In genomic region chr4:151228196-151229119, GRCh38 we compare ENCODE assay signal across 12 cellular contexts. TPM values are rescaled to one million over a fixed set of nuclear protein-coding genes. Genes with fewer than 3 reads are reported as not detected.
A peak's percentile ranks its signal among the peaks of the same experiment; 100 is the strongest.
DNase-seq lines count a peak whose midpoint lies in the region; ATAC-seq, FAIRE-seq and TF ChIP-seq lines count a peak whose summit lies in the region.
"Had no signal": no experiment of that assay in that cellular context is flagged by ENCODE, and none has a peak within 500 bp of the region (broad histone marks: within the 10 kb centered on the region; RNA-seq: fewer than 3 reads in every experiment).

No MANE protein-coding gene starts in this region.

- CTCF ChIA-PET in HepG2 (lab: Yijun Ruan, JAX; ENCODE audit: low intra/inter-chr PET ratio, low total read pairs), result no interaction called here

- no peaks in the 10 kb centered on the region; the same call in 1 of the 2 replicates for H4K20me1 ChIP-seq in HepG2 (ENCODE audit: insufficient read depth, low read length)

- intact Hi-C loops in HepG2 (cut with micrococcal nuclease; ENCODE audit: unreplicated experiment), result no loop called here

- no peak for ATAC-seq in HepG2
- ATAC-seq in HG03159 (IDR thresholded peaks at IDR 0.05; ENCODE audit: unreplicated experiment), result no peak
- no peak for ATAC-seq in stimulated activated effector memory CD8-positive, alpha-beta T cell treated with anti-CD3 and anti-CD28 coated beads, Interleukin-12 subunit alpha, Interleukin-12 subunit beta, amount 100 ng/mL, for 72 hours
- ATAC-seq: activated CD4-positive, alpha-beta T cell treated with anti-CD3 and anti-CD28 coated beads for 36 hours; K562 had no signal

- no peak overlapping the region for H3K4me3 Mint-ChIP-seq in stimulated activated effector memory CD8-positive, alpha-beta T cell treated with anti-CD3 and anti-CD28 coated beads, Interleukin-12 subunit alpha, Interleukin-12 subunit beta, amount 100 ng/mL, for 72 hours
- H3K4me3 Mint-ChIP-seq: activated CD4-positive, alpha-beta T cell treated with anti-CD3 and anti-CD28 coated beads for 36 hours had no signal

- no peak overlapping the region for H3K9ac ChIP-seq in HepG2 (ENCODE audit: insufficient read depth, low read depth, low read length)
- H3K9ac ChIP-seq in subcutaneous abdominal adipose tissue (ENCODE audit: low read length in 5 of 5), result peak overlapping the region in 3 of 5 donors; percentile 20 to 97 (median 86)

- WGBS in HepG2 (ENCODE audit: low lambda C conversion rate), result 97% methylated on average over 6 of the region's 6 CpGs

- no peak for TF ChIP-seq RAD21 in HepG2 (CRISPR knock-in tag; IDR thresholded peaks at IDR 0.05)

- in situ Hi-C loops in HepG2 (cut with HindIII; ENCODE audit: extremely low pct_ligation_motif_present, low pct_unique_long_range_greater_than_20kb), result no loop called here

- H3K27ac ChIP-seq in coronary artery (peak overlapping the region; percentile 80 to 92), HepG2 (ENCODE audit: extremely low read length, insufficient read depth, low read length) (no peak overlapping the region), subcutaneous abdominal adipose tissue (ENCODE audit: low read depth, low read length) (peak overlapping the region; percentile 98)

- DNase-seq in MG63 (peak; percentile 5), coronary artery (ENCODE audit: low spot score) (no peak), HepG2 (ENCODE audit: low spot score) (no peak), NCI-H2107 (lab: John Stamatoyannopoulos, UW) (no peak), NCI-H2227 treated with DMSO at 0.1 percent for 48 hours (lab: John Stamatoyannopoulos, UW) (no peak)
- no peak for DNase-seq in stimulated activated effector memory CD8-positive, alpha-beta T cell treated with anti-CD3 and anti-CD28 coated beads, Interleukin-12 subunit alpha, Interleukin-12 subunit beta, amount 100 ng/mL, for 72 hours (ENCODE audit: low spot score in 2 of 2)
- DNase-seq: activated CD4-positive, alpha-beta T cell treated with anti-CD3 and anti-CD28 coated beads for 36 hours; activated effector memory CD4-positive, alpha-beta T cell treated with anti-CD3 and anti-CD28 coated beads, Interleukin-2, amount 50 U/mL, for 16 hours; NCI-H446 treated with DMSO at 0.1 percent for 48 hours had no signal

- POLR2A ChIA-PET in HepG2 (lab: Yijun Ruan, JAX), result interaction anchor here (1.0 kb wide), 1 partner anchor 22 kb away, joined by 3 read pairs; no protein-coding TSS in a partner anchor

- no peak for TF ChIP-seq POLR2A in HepG2 (IDR thresholded peaks at IDR 0.05; ENCODE audit: insufficient read depth in 1 of 2, low read depth in 2 of 2, low read length in 2 of 2)

- no peaks in the 10 kb centered on the region for H3K36me3 Mint-ChIP-seq in stimulated activated effector memory CD8-positive, alpha-beta T cell treated with anti-CD3 and anti-CD28 coated beads, Interleukin-12 subunit alpha, Interleukin-12 subunit beta, amount 100 ng/mL, for 72 hours

- TF ChIP-seq CTCF in coronary artery (IDR thresholded peaks at IDR 0.05) (no peak), HepG2 (CRISPR knock-in tag; IDR thresholded peaks at IDR 0.05) (no peak)

- no TSS peak for BruUV-seq in HepG2 (replicated peaks; lab: Mats Ljungman, UMichigan)

- TF ChIP-seq EP300 in HepG2 (IDR thresholded peaks at IDR 0.05; ENCODE audit: low read depth in 2 of 2, low read length in 2 of 2), result no peak
- no peak for TF ChIP-seq EP300 in HepG2 (CRISPR knock-in tag; IDR thresholded peaks at IDR 0.05; ENCODE audit: borderline replicate concordance)

- H3K27me3 ChIP-seq in MG63, result no peaks in the 10 kb centered on the region
- no peaks in the 10 kb centered on the region; a peak in 1 of 5 replicates for H3K27me3 ChIP-seq in HepG2 (ENCODE audit: control insufficient read depth in 1 of 2, insufficient read depth in 2 of 2, low read length in 2 of 2)
- no peaks in the 10 kb centered on the region for H3K27me3 ChIP-seq in subcutaneous abdominal adipose tissue (ENCODE audit: control insufficient read depth in 5 of 5, insufficient read depth in 4 of 5, low read length in 5 of 5)

- no peaks in the 10 kb centered on the region for H3K9me3 Mint-ChIP-seq in stimulated activated effector memory CD8-positive, alpha-beta T cell treated with anti-CD3 and anti-CD28 coated beads, Interleukin-12 subunit alpha, Interleukin-12 subunit beta, amount 100 ng/mL, for 72 hours

- no peak overlapping the region for H3K4me2 ChIP-seq in HepG2 (ENCODE audit: low read depth, low read length)

- no peak overlapping the region for H2AFZ ChIP-seq in HepG2 (ENCODE audit: low read length)

- H3K27ac Mint-ChIP-seq in stimulated activated effector memory CD8-positive, alpha-beta T cell treated with anti-CD3 and anti-CD28 coated beads, Interleukin-12 subunit alpha, Interleukin-12 subunit beta, amount 100 ng/mL, for 72 hours, result no peak overlapping the region
- H3K27ac Mint-ChIP-seq: activated CD4-positive, alpha-beta T cell treated with anti-CD3 and anti-CD28 coated beads for 36 hours had no signal

- H3K9me3 ChIP-seq in MG63, result no peaks in the 10 kb centered on the region
- H3K9me3 ChIP-seq in HepG2 (ENCODE audit: low read length), result no peaks in the 10 kb centered on the region
- H3K9me3 ChIP-seq in subcutaneous abdominal adipose tissue (ENCODE audit: control insufficient read depth in 5 of 5, low read length in 5 of 5), result no peaks in the 10 kb centered on the region

- no peaks in the 10 kb centered on the region for H3K4me1 ChIP-seq in HepG2 (ENCODE audit: insufficient read depth, low read length)
- peaks cover 3 to 27% (median 25%) of the 10 kb centered on the region in 5 donors for H3K4me1 ChIP-seq in subcutaneous abdominal adipose tissue (ENCODE audit: control insufficient read depth in 5 of 5, insufficient read depth in 5 of 5, low read length in 5 of 5)

- H3K4me3 ChIP-seq in MG63 (no peak overlapping the region), coronary artery (peak overlapping the region; percentile 65), HepG2 (replicated peaks in 1 of 3; ENCODE audit: insufficient read depth in 1 of 3, low read depth in 2 of 3, low read length in 3 of 3) (no peak overlapping the region), subcutaneous abdominal adipose tissue (ENCODE audit: low read depth in 1 of 5, low read length in 5 of 5) (peak overlapping the region in 3 of 5 donors; percentile 52 to 84 (median 74))
- H3K4me3 ChIP-seq: K562 had no signal

- H3K79me2 ChIP-seq in HepG2 (ENCODE audit: insufficient read depth, low read length), result peaks cover 31% of the 10 kb centered on the region

- FAIRE-seq in HepG2 (lab: Jason Lieb, UNC), result no peak
- FAIRE-seq: K562 had no signal

- H3K36me3 ChIP-seq in MG63, result no peaks in the 10 kb centered on the region
- H3K36me3 ChIP-seq in HepG2 (replicated peaks in 1 of 2; ENCODE audit: control insufficient read depth in 1 of 2, insufficient read depth in 2 of 2, low read length in 2 of 2), result peaks cover 2 to 4% of the 10 kb centered on the region in 2 experiments; a peak in 3 of 5 replicates
- peaks cover 0 to 4% (median 0%) of the 10 kb centered on the region in 5 donors for H3K36me3 ChIP-seq in subcutaneous abdominal adipose tissue (ENCODE audit: control insufficient read depth in 5 of 5, insufficient read depth in 5 of 5, low read length in 5 of 5)

- no peaks in the 10 kb centered on the region for H3K4me1 Mint-ChIP-seq in stimulated activated effector memory CD8-positive, alpha-beta T cell treated with anti-CD3 and anti-CD28 coated beads, Interleukin-12 subunit alpha, Interleukin-12 subunit beta, amount 100 ng/mL, for 72 hours
- H3K4me1 Mint-ChIP-seq: activated CD4-positive, alpha-beta T cell treated with anti-CD3 and anti-CD28 coated beads for 36 hours had no signal

TF ChIP-seq in HepG2, 621 proteins besides CTCF, POLR2A, EP300 and RAD21 (continues in another document):
- no peak for TF ChIP-seq TRIM24 (CRISPR knock-in tag; IDR thresholded peaks at IDR 0.05)
- TF ChIP-seq ZNF260 (CRISPR knock-in tag; IDR thresholded peaks at IDR 0.05; ENCODE audit: borderline replicate concordance, low read depth), result no peak
- no peak for TF ChIP-seq FOXP1 (IDR thresholded peaks at IDR 0.05)
- TF ChIP-seq FOXP1 (CRISPR knock-in tag; IDR thresholded peaks at IDR 0.05), result no peak
- TF ChIP-seq ZNF263 (CRISPR knock-in tag; IDR thresholded peaks at IDR 0.05), result no peak
- no peak for TF ChIP-seq MEIS1 (CRISPR knock-in tag; IDR thresholded peaks at IDR 0.05; ENCODE audit: borderline replicate concordance)

RNA-seq across cellular contexts. Expression of gene PRSS48, which starts 48.5 kb away (rescaled TPM):
- total RNA-seq in MG63 (2014; rRNA removed; shearing (Covaris generic); ENCODE audit: low replicate concordance), result not detected in 2 replicates
- not detected in 2 replicates for total RNA-seq in HepG2 (2016; rRNA removed; fragmentation: Illumina TruSeq; extraction: Trizol)
- not detected in 2 replicates for total RNA-seq in HepG2 (2016; cell fraction: cytosol; rRNA removed; fragmentation: Illumina TruSeq; extraction: Trizol; ENCODE audit: low read depth)
- total RNA-seq in HepG2 (2016; cell fraction: insoluble cytoplasmic fraction; rRNA removed; fragmentation: Illumina TruSeq; extraction: Trizol), result not detected in 2 replicates
- total RNA-seq in HepG2 (2016; cell fraction: membrane; rRNA removed; fragmentation: Illumina TruSeq; extraction: Trizol), result not detected in 2 replicates
- total RNA-seq in HepG2 (2016; cell fraction: nucleus; rRNA removed; fragmentation: Illumina TruSeq; extraction: Trizol), result not detected in 2 replicates
- polyA plus RNA-seq in HepG2 (2011; rRNA removed), result not detected in 2 replicates
- polyA plus RNA-seq in HepG2 (2011; cell fraction: cytosol; rRNA removed), result not detected in 2 replicates
- polyA plus RNA-seq in HepG2 (2011; cell fraction: nucleus; rRNA removed), result not detected in 2 replicates
- polyA plus RNA-seq in HepG2 (2012), result 0.34 TPM in 1 of 2 replicates, not detected in the other
- not detected in 2 replicates for polyA plus RNA-seq in HepG2 (2016; cell fraction: cytosol; fragmentation: Illumina TruSeq; extraction: Trizol; ENCODE audit: low read depth)
- not detected in 2 replicates for polyA plus RNA-seq in HepG2 (2016; cell fraction: insoluble cytoplasmic fraction; fragmentation: Illumina TruSeq; extraction: Trizol; ENCODE audit: low read depth)
- not detected in 2 replicates for polyA plus RNA-seq in HepG2 (2016; cell fraction: membrane; fragmentation: Illumina TruSeq; extraction: Trizol; ENCODE audit: low read depth)
- not detected in 2 replicates for polyA plus RNA-seq in HepG2 (2016; cell fraction: nucleus; fragmentation: Illumina TruSeq; extraction: Trizol; ENCODE audit: insufficient read depth, low read depth)
- not detected in 2 replicates for polyA minus RNA-seq in HepG2 (2011; rRNA and poly(A)+ RNA removed; ENCODE audit: low replicate concordance)
- not detected in 2 replicates for polyA minus RNA-seq in HepG2 (2011; cell fraction: cytosol; rRNA and poly(A)+ RNA removed)
- not detected in 2 replicates for polyA minus RNA-seq in HepG2 (2011; cell fraction: nucleus; rRNA and poly(A)+ RNA removed)
- total RNA-seq: activated CD4-positive, alpha-beta T cell treated with anti-CD3 and anti-CD28 coated beads for 36 hours; K562 had no signal
- polyA plus RNA-seq: K562 had no signal

Comparison
In these comparisons a context has a peak if more than half of its experiments do, and no peak if none do; other contexts are left out.
1. H3K4me3 ChIP-seq: peak in coronary artery (single experiment) and subcutaneous abdominal adipose tissue (3 of 5); none in MG63 (single experiment) and HepG2 (0 of 3).